Comparison of ENCODE assay signal across 1 cellular context in the genomic region with DNA sequence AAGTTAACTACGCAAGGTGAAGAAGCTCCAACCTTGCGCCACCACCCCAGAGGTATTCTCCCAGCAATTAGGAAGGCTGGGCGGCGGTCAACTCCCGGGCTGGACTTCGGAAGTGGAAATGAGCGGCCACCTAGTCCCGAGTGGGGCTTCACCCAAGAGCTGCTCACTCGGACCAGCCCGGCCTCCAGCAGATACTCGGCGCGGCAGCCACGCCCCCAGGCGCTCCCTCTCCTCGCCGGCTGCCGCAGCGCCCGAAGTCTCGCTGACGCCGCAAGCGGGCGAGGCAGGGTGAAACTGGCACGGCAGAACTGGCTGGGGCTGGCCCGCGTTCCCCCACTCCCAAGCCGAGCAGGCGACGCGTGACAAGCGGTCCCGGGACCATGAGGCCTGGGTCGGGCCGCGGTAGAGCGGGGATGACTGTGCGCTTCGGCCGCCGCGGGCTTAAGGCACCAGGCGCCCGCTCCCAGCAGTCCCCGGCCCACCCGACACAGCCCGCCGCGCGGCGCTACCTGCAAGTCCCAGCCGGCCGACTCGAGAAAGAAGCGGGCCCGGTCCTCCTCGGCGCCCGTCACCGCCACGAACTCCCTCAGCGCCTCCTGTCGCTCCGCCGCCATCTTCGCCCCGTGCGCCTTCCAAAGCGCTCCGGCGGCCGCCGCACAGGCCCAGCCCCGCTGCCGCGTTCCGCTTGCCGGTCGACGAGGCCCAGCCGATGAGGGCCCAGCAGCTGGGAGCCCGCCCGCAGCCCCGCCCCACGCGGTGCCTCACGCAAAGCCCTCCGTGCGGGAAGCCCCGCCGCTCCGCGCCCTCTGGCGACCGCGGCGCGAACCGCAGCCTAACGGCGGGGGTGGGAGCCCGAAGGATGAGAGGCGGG.
TF ChIP-seq lines count a peak whose summit lies in the region.

A gene (minus strand): TSS at position 639 of the 871 bp plus-strand sequence. CDS start 25 bp downstream, at position 614.

TF ChIP-seq in K562, 482 proteins besides CTCF, POLR2A, EP300 and RAD21 (continued from another document and continues in another):
- TF ChIP-seq, protein P1, sequence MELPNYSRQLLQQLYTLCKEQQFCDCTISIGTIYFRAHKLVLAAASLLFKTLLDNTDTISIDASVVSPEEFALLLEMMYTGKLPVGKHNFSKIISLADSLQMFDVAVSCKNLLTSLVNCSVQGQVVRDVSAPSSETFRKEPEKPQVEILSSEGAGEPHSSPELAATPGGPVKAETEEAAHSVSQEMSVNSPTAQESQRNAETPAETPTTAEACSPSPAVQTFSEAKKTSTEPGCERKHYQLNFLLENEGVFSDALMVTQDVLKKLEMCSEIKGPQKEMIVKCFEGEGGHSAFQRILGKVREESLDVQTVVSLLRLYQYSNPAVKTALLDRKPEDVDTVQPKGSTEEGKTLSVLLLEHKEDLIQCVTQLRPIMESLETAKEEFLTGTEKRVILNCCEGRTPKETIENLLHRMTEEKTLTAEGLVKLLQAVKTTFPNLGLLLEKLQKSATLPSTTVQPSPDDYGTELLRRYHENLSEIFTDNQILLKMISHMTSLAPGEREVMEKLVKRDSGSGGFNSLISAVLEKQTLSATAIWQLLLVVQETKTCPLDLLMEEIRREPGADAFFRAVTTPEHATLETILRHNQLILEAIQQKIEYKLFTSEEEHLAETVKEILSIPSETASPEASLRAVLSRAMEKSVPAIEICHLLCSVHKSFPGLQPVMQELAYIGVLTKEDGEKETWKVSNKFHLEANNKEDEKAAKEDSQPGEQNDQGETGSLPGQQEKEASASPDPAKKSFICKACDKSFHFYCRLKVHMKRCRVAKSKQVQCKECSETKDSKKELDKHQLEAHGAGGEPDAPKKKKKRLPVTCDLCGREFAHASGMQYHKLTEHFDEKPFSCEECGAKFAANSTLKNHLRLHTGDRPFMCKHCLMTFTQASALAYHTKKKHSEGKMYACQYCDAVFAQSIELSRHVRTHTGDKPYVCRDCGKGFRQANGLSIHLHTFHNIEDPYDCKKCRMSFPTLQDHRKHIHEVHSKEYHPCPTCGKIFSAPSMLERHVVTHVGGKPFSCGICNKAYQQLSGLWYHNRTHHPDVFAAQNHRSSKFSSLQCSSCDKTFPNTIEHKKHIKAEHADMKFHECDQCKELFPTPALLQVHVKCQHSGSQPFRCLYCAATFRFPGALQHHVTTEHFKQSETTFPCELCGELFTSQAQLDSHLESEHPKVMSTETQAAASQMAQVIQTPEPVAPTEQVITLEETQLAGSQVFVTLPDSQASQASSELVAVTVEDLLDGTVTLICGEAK (IDR thresholded peaks at IDR 0.05), result peak; percentile 88
- TF ChIP-seq, protein P1 (CRISPR knock-in tag; IDR thresholded peaks at IDR 0.05), result no peak; the same call in 1 of the 2 replicates
- no peak for TF ChIP-seq ARID1B (IDR thresholded peaks at IDR 0.05)
- TF ChIP-seq TBP (optimal IDR thresholded peaks at IDR 0.05; ENCODE audit: low read depth, low read length), result peak; percentile 95
- TF ChIP-seq MTA3 (IDR thresholded peaks at IDR 0.05; ENCODE audit: borderline replicate concordance), result peak; percentile 82
- TF ChIP-seq RCOR1 (IDR thresholded peaks at IDR 0.05; ENCODE audit: borderline replicate concordance in 1 of 2, low read depth in 2 of 2, low read length in 2 of 2), result peak in 1 of 2 experiments; percentile 21; a peak in 2 of 4 replicates
- TF ChIP-seq CHD1 (IDR thresholded peaks at IDR 0.05; ENCODE audit: low read length), result peak; percentile 16
- TF ChIP-seq, protein P2, sequence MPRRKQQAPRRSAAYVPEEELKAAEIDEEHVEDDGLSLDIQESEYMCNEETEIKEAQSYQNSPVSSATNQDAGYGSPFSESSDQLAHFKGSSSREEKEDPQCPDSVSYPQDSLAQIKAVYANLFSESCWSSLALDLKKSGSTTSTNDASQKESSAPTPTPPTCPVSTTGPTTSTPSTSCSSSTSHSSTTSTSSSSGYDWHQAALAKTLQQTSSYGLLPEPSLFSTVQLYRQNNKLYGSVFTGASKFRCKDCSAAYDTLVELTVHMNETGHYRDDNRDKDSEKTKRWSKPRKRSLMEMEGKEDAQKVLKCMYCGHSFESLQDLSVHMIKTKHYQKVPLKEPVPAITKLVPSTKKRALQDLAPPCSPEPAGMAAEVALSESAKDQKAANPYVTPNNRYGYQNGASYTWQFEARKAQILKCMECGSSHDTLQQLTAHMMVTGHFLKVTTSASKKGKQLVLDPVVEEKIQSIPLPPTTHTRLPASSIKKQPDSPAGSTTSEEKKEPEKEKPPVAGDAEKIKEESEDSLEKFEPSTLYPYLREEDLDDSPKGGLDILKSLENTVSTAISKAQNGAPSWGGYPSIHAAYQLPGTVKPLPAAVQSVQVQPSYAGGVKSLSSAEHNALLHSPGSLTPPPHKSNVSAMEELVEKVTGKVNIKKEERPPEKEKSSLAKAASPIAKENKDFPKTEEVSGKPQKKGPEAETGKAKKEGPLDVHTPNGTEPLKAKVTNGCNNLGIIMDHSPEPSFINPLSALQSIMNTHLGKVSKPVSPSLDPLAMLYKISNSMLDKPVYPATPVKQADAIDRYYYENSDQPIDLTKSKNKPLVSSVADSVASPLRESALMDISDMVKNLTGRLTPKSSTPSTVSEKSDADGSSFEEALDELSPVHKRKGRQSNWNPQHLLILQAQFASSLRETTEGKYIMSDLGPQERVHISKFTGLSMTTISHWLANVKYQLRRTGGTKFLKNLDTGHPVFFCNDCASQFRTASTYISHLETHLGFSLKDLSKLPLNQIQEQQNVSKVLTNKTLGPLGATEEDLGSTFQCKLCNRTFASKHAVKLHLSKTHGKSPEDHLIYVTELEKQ (CRISPR knock-in tag; IDR thresholded peaks at IDR 0.05), result no peak
- peak; percentile 58 for TF ChIP-seq KDM5B (IDR thresholded peaks at IDR 0.05; ENCODE audit: insufficient replicate concordance, low read depth, low read length)
- peak; percentile 58 to 95; a peak in 3 of 4 replicates for TF ChIP-seq NONO (IDR thresholded peaks at IDR 0.05; ENCODE audit: low read depth in 2 of 2, low read length in 1 of 2)
- peak; percentile 93 to 98 (median 96) for TF ChIP-seq YY1 (IDR thresholded peaks at IDR 0.05; ENCODE audit: borderline replicate concordance in 1 of 3, control insufficient read depth in 1 of 3, extremely low read depth in 1 of 3, insufficient read depth in 3 of 3, insufficient read length in 1 of 3, insufficient replicate concordance in 2 of 3, low read depth in 1 of 3, low read length in 2 of 3)
- TF ChIP-seq ETV5 (CRISPR knock-in tag; IDR thresholded peaks at IDR 0.05; ENCODE audit: low read depth), result no peak; the same call in 1 of the 2 replicates
- TF ChIP-seq, protein P3, sequence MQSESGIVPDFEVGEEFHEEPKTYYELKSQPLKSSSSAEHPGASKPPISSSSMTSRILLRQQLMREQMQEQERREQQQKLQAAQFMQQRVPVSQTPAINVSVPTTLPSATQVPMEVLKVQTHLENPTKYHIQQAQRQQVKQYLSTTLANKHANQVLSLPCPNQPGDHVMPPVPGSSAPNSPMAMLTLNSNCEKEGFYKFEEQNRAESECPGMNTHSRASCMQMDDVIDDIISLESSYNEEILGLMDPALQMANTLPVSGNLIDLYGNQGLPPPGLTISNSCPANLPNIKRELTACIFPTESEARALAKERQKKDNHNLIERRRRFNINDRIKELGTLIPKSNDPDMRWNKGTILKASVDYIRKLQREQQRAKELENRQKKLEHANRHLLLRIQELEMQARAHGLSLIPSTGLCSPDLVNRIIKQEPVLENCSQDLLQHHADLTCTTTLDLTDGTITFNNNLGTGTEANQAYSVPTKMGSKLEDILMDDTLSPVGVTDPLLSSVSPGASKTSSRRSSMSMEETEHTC (IDR thresholded peaks at IDR 0.05), result no peak
- TF ChIP-seq, protein P4, sequence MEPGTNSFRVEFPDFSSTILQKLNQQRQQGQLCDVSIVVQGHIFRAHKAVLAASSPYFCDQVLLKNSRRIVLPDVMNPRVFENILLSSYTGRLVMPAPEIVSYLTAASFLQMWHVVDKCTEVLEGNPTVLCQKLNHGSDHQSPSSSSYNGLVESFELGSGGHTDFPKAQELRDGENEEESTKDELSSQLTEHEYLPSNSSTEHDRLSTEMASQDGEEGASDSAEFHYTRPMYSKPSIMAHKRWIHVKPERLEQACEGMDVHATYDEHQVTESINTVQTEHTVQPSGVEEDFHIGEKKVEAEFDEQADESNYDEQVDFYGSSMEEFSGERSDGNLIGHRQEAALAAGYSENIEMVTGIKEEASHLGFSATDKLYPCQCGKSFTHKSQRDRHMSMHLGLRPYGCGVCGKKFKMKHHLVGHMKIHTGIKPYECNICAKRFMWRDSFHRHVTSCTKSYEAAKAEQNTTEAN (CRISPR knock-in tag; IDR thresholded peaks at IDR 0.05), result peak; percentile 85; the same call in 1 of the 2 replicates
- TF ChIP-seq, protein P5, sequence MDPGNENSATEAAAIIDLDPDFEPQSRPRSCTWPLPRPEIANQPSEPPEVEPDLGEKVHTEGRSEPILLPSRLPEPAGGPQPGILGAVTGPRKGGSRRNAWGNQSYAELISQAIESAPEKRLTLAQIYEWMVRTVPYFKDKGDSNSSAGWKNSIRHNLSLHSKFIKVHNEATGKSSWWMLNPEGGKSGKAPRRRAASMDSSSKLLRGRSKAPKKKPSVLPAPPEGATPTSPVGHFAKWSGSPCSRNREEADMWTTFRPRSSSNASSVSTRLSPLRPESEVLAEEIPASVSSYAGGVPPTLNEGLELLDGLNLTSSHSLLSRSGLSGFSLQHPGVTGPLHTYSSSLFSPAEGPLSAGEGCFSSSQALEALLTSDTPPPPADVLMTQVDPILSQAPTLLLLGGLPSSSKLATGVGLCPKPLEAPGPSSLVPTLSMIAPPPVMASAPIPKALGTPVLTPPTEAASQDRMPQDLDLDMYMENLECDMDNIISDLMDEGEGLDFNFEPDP (CRISPR knock-in tag; IDR thresholded peaks at IDR 0.05), result no peak
- TF ChIP-seq ZNF76 (CRISPR knock-in tag; IDR thresholded peaks at IDR 0.05; ENCODE audit: borderline replicate concordance), result peak; percentile 58; the same call in 1 of the 2 replicates
- no peak for TF ChIP-seq HNRNPH1 (optimal IDR thresholded peaks at IDR 0.05; ENCODE audit: low read depth, low read length)
- TF ChIP-seq, protein P6, sequence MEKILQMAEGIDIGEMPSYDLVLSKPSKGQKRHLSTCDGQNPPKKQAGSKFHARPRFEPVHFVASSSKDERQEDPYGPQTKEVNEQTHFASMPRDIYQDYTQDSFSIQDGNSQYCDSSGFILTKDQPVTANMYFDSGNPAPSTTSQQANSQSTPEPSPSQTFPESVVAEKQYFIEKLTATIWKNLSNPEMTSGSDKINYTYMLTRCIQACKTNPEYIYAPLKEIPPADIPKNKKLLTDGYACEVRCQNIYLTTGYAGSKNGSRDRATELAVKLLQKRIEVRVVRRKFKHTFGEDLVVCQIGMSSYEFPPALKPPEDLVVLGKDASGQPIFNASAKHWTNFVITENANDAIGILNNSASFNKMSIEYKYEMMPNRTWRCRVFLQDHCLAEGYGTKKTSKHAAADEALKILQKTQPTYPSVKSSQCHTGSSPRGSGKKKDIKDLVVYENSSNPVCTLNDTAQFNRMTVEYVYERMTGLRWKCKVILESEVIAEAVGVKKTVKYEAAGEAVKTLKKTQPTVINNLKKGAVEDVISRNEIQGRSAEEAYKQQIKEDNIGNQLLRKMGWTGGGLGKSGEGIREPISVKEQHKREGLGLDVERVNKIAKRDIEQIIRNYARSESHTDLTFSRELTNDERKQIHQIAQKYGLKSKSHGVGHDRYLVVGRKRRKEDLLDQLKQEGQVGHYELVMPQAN (IDR thresholded peaks at IDR 0.05; ENCODE audit: borderline replicate concordance), result peak; percentile 90; the same call in 1 of the 2 replicates
- no peak for TF ChIP-seq LCOR (CRISPR knock-in tag; IDR thresholded peaks at IDR 0.05)
- TF ChIP-seq, protein P7, sequence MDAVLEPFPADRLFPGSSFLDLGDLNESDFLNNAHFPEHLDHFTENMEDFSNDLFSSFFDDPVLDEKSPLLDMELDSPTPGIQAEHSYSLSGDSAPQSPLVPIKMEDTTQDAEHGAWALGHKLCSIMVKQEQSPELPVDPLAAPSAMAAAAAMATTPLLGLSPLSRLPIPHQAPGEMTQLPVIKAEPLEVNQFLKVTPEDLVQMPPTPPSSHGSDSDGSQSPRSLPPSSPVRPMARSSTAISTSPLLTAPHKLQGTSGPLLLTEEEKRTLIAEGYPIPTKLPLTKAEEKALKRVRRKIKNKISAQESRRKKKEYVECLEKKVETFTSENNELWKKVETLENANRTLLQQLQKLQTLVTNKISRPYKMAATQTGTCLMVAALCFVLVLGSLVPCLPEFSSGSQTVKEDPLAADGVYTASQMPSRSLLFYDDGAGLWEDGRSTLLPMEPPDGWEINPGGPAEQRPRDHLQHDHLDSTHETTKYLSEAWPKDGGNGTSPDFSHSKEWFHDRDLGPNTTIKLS (IDR thresholded peaks at IDR 0.05; ENCODE audit: borderline replicate concordance, low read depth), result peak; percentile 36; the same call in 1 of the 2 replicates
- no peak for TF ChIP-seq HIVEP1 (CRISPR knock-in tag; IDR thresholded peaks at IDR 0.05)
- peak; percentile 98 for TF ChIP-seq CXXC5 (CRISPR knock-in tag; IDR thresholded peaks at IDR 0.05)
